Comparison of ENCODE assay signal across 8 cellular contexts in genomic region chr5:119302916-119303897, GRCh38. TPM values are rescaled to one million over a fixed set of nuclear protein-coding genes. Genes with fewer than 3 reads are reported as not detected.
DNase-seq lines count a peak whose midpoint lies in the region; ATAC-seq and TF ChIP-seq lines count a peak whose summit lies in the region.

No MANE protein-coding gene starts in this region.

- H3K27ac ChIP-seq in Panc1 (ENCODE audit: low read length) = no peak overlapping the region
- peak overlapping the region in 1 of 2 donors; percentile 5 for H3K27ac ChIP-seq in prostate gland
- H3K27ac ChIP-seq in Karpas-422 (ENCODE audit: low read length) = no peak overlapping the region

- H3K4me2 ChIP-seq in Karpas-422 (ENCODE audit: low read depth, low read length, poor library complexity, severe bottlenecking) = no peak overlapping the region

- TF ChIP-seq POLR2A in prostate gland (IDR thresholded peaks at IDR 0.05) = no peak

- H3K9ac ChIP-seq in Karpas-422 (ENCODE audit: low read length) = no peak overlapping the region

- TF ChIP-seq CTCF in Panc1 (IDR thresholded peaks at IDR 0.05) (no peak), fibroblast of mammary gland (conservative IDR thresholded peaks at IDR 0.05; ENCODE audit: control insufficient read depth, insufficient read depth, low read depth, low read length) (no peak), prostate gland (IDR thresholded peaks at IDR 0.05) (no peak)

- intact Hi-C loops in Panc1 (cut with micrococcal nuclease; ENCODE audit: unreplicated experiment) = no loop called here
- intact Hi-C loops in prostate gland (cut with DNase I) = no loop called here

- no peaks in the 10 kb centered on the region for H3K9me2 ChIP-seq in Karpas-422 (replicated peaks; ENCODE audit: insufficient read depth, low read length)

- 67% methylated on average over 5 of the region's 5 CpGs for WGBS in prostate gland

- CTCF ChIA-PET in Panc1 (lab: Charles Lee) = interaction anchor here (0.7 kb wide), 1 partner anchor 37 kb away, joined by 3 read pairs; no protein-coding TSS in a partner anchor

- ATAC-seq in Panc1 (peak; percentile 82), HG03439 (IDR thresholded peaks at IDR 0.05; ENCODE audit: unreplicated experiment) (no peak)

- H3K36me3 ChIP-seq in Panc1 (ENCODE audit: control insufficient read depth, insufficient read depth, low read length) = no peaks in the 10 kb centered on the region
- no peaks in the 10 kb centered on the region for H3K36me3 ChIP-seq in prostate gland
- no peaks in the 10 kb centered on the region for H3K36me3 ChIP-seq in Karpas-422 (ENCODE audit: insufficient read depth, low read length)

- peaks cover 20% of the 10 kb centered on the region for H4K20me1 ChIP-seq in Karpas-422 (ENCODE audit: insufficient read depth, low read depth, low read length)

- peaks cover 14% of the 10 kb centered on the region for H3K79me2 ChIP-seq in Karpas-422 (ENCODE audit: low read length)

- no peaks in the 10 kb centered on the region for H3K27me3 ChIP-seq in Panc1 (ENCODE audit: control insufficient read depth, insufficient read depth, low read length)
- no peaks in the 10 kb centered on the region for H3K27me3 ChIP-seq in prostate gland (replicated peaks; ENCODE audit: insufficient read depth)
- H3K27me3 ChIP-seq in Karpas-422 (ENCODE audit: low read length) = no peaks in the 10 kb centered on the region

- in situ Hi-C loops in Panc1 (cut with HindIII; ENCODE audit: low pct_unique_long_range_greater_than_20kb, low sequenced_read_pairs) = no loop called here

- H3K9me3 ChIP-seq in Panc1 (ENCODE audit: control insufficient read depth, insufficient read depth, low read depth, low read length) (no peaks in the 10 kb centered on the region), prostate gland (no peaks in the 10 kb centered on the region), Karpas-422 (ENCODE audit: low read length) (no peaks in the 10 kb centered on the region)

- DNase-seq in SIG-M5 treated with dmso at 0.1 percent for 504 hours (lab: John Stamatoyannopoulos, UW; ENCODE audit: unreplicated experiment) (peak; percentile 57), SIG-M5 (lab: John Stamatoyannopoulos, UW) (no peak), Panc1 (ENCODE audit: low read depth, low spot score) (no peak), fibroblast of mammary gland (ENCODE audit: low read depth) (peak; percentile 97), skeletal muscle cell (ENCODE audit: low read depth) (peak; percentile 91), prostate gland (ENCODE audit: low spot score) (no peak), Karpas-422 (no peak)

- H3K4me3 ChIP-seq in Panc1 (ENCODE audit: low read depth in 2 of 2, low read length in 2 of 2) (no peak overlapping the region), fibroblast of mammary gland (ENCODE audit: control insufficient read depth, low read depth, low read length) (no peak overlapping the region), skeletal muscle cell (ENCODE audit: low read depth, low read length) (no peak overlapping the region), prostate gland (no peak overlapping the region), Karpas-422 (ENCODE audit: low read length) (no peak overlapping the region)

- H2AFZ ChIP-seq in Karpas-422 (ENCODE audit: low read length) = no peak overlapping the region

- H3K4me1 ChIP-seq in Panc1 (ENCODE audit: control insufficient read depth, insufficient read depth, low read length) (peaks cover 14% of the 10 kb centered on the region), prostate gland (replicated peaks) (peaks cover 6% of the 10 kb centered on the region), Karpas-422 (ENCODE audit: low read length) (peaks cover 39% of the 10 kb centered on the region)

- BruUV-seq in Panc1 (replicated peaks; lab: Mats Ljungman, UMichigan) = no TSS peak

- POLR2A ChIA-PET in Panc1 (lab: Charles Lee) = no interaction called here

RNA-seq across cellular contexts. Expression of gene TNFAIP8, which starts 52.6 kb away (rescaled TPM):
- total RNA-seq in Panc1 (2021; ENCODE audit: unreplicated experiment) = 8.0 TPM
- polyA plus RNA-seq in Panc1 (2012; ENCODE audit: insufficient read length) = 6.9 TPM
- total RNA-seq in prostate gland = 10 to 100 TPM; 21.6 to 40.0 TPM
- total RNA-seq in Karpas-422 (2014; rRNA removed; shearing (Covaris generic); ENCODE audit: low replicate concordance) = 34.5 and 58.7 TPM in 2 replicates

Comparison
In these comparisons a context has a peak if more than half of its experiments do, and no peak if none do; other contexts are left out.
1. DNase-seq: peak in SIG-M5 treated with dmso at 0.1 percent for 504 hours (single experiment), fibroblast of mammary gland (single experiment) and skeletal muscle cell (single experiment); none in SIG-M5 (single experiment), Panc1 (single experiment), prostate gland (single experiment) and Karpas-422 (single experiment).